In genomic region chr14:75823334-75823733, GRCh38 we compare ENCODE assay signal across 18 cellular contexts.
A peak's percentile ranks its signal among the peaks of the same experiment; 100 is the strongest.
DNase-seq lines count a peak whose midpoint lies in the region; ATAC-seq and TF ChIP-seq lines count a peak whose summit lies in the region.
"Had no signal": no experiment of that assay in that cellular context is flagged by ENCODE, and none has a peak within 500 bp of the region (broad histone marks: within the 10 kb centered on the region; RNA-seq: fewer than 3 reads in every experiment).

No MANE protein-coding gene starts in this region.

- H2AFZ ChIP-seq in smooth muscle cell (ENCODE audit: low read depth): no peak overlapping the region

- intact Hi-C loops in colonic mucosa (cut with DNase I): no loop called here
- intact Hi-C loops in left lung (cut with DNase I): no loop called here

- peak overlapping the region; percentile 83 for H3K27ac Mint-ChIP-seq in HFFc6
- H3K27ac Mint-ChIP-seq: naive B cell; stimulated activated effector memory CD8-positive, alpha-beta T cell treated with anti-CD3 and anti-CD28 coated beads, Interleukin-12 subunit alpha, Interleukin-12 subunit beta, amount 100 ng/mL, for 72 hours had no signal

- H3K4me3 Mint-ChIP-seq in HFFc6: no peak overlapping the region
- H3K4me3 Mint-ChIP-seq: naive B cell; stimulated activated effector memory CD8-positive, alpha-beta T cell treated with anti-CD3 and anti-CD28 coated beads, Interleukin-12 subunit alpha, Interleukin-12 subunit beta, amount 100 ng/mL, for 72 hours had no signal

- H3K79me2 ChIP-seq in smooth muscle cell (ENCODE audit: low read depth): no peaks in the 10 kb centered on the region

- peak overlapping the region; percentile 67 for H3K27ac ChIP-seq in colonic mucosa
- H3K27ac ChIP-seq in left lung: peak overlapping the region; percentile 57 to 89
- peak overlapping the region; percentile 94 for H3K27ac ChIP-seq in smooth muscle cell (ENCODE audit: low read depth)

- H3K4me1 Mint-ChIP-seq in HFFc6 (ENCODE audit: low read depth): peaks cover 60% of the 10 kb centered on the region
- H3K4me1 Mint-ChIP-seq: stimulated activated effector memory CD8-positive, alpha-beta T cell treated with anti-CD3 and anti-CD28 coated beads, Interleukin-12 subunit alpha, Interleukin-12 subunit beta, amount 100 ng/mL, for 72 hours had no signal

- H4K20me1 ChIP-seq in smooth muscle cell (ENCODE audit: low read depth): no peaks in the 10 kb centered on the region

- H3K36me3 Mint-ChIP-seq in HFFc6 (ENCODE audit: low read depth): peaks cover 17% of the 10 kb centered on the region

- 59% methylated on average over 4 of the region's 4 CpGs for WGBS in smooth muscle cell (ENCODE audit: low lambda C conversion rate)

- peak overlapping the region in 1 of 2 donors; percentile 38 for H3K9ac ChIP-seq in colonic mucosa (ENCODE audit: low read depth in 2 of 2, low read length in 2 of 2)
- peak overlapping the region; percentile 56 for H3K9ac ChIP-seq in smooth muscle cell (ENCODE audit: low read depth)

- H3K4me3 ChIP-seq in colonic mucosa: no peak overlapping the region
- H3K4me3 ChIP-seq in left lung: no peak overlapping the region
- no peak overlapping the region for H3K4me3 ChIP-seq in smooth muscle cell

- peaks cover 20% of the 10 kb centered on the region for H3K4me1 ChIP-seq in colonic mucosa
- H3K4me1 ChIP-seq in left lung: peaks cover 39 to 56% of the 10 kb centered on the region in 2 donors
- peaks cover 33% of the 10 kb centered on the region for H3K4me1 ChIP-seq in smooth muscle cell (ENCODE audit: low read depth)

- no peak for DNase-seq in HFFc6
- DNase-seq in colonic mucosa: no peak
- no peak for DNase-seq in left lung
- no peak for DNase-seq in smooth muscle cell (lab: John Stamatoyannopoulos, UW; ENCODE audit: unreplicated experiment)
- DNase-seq in NCI-H510A treated with DMSO at 0.1 percent for 48 hours (lab: John Stamatoyannopoulos, UW): no peak
- no peak for DNase-seq in amniotic stem cell (lab: John Stamatoyannopoulos, UW)
- DNase-seq: activated CD8-positive, alpha-beta memory T cell treated with anti-CD3 and anti-CD28 coated beads for 24 hours; activated effector memory CD4-positive, alpha-beta T cell treated with Interleukin-2 at 50 U/mL for 16 hours; AML-193; effector CD4-positive, alpha-beta T cell; kidney; naive B cell; NCI-H1417 treated with DMSO at 0.1 percent for 48 hours; NCI-H446 treated with DMSO at 0.1 percent for 48 hours; SW 1271 had no signal

- TF ChIP-seq CTCF in HFFc6 (IDR thresholded peaks at IDR 0.05) (no peak), colonic mucosa (IDR thresholded peaks at IDR 0.05) (no peak), left lung (IDR thresholded peaks at IDR 0.05) (no peak), smooth muscle cell (IDR thresholded peaks at IDR 0.05; ENCODE audit: borderline replicate concordance, insufficient read depth, poor library complexity, severe bottlenecking) (no peak)

- H3F3A ChIP-seq in smooth muscle cell (ENCODE audit: low read depth): peaks cover 38% of the 10 kb centered on the region

- no peaks in the 10 kb centered on the region for H3K27me3 ChIP-seq in colonic mucosa
- no peaks in the 10 kb centered on the region for H3K27me3 ChIP-seq in left lung
- no peaks in the 10 kb centered on the region for H3K27me3 ChIP-seq in smooth muscle cell (ENCODE audit: low read depth)

- H3K36me3 ChIP-seq in colonic mucosa (no peaks in the 10 kb centered on the region), left lung (peaks cover 0 to 4% of the 10 kb centered on the region in 2 donors), smooth muscle cell (ENCODE audit: low read depth) (no peaks in the 10 kb centered on the region)

- H3K9me3 ChIP-seq in colonic mucosa (no peaks in the 10 kb centered on the region), left lung (no peaks in the 10 kb centered on the region), smooth muscle cell (replicated peaks; ENCODE audit: low read depth) (no peaks in the 10 kb centered on the region)

- H3K27me3 Mint-ChIP-seq in HFFc6 (ENCODE audit: insufficient read depth): peaks cover 3% of the 10 kb centered on the region
- H3K27me3 Mint-ChIP-seq: naive B cell had no signal

- H3K9me3 Mint-ChIP-seq in HFFc6: no peaks in the 10 kb centered on the region
- H3K9me3 Mint-ChIP-seq: naive B cell; stimulated activated effector memory CD8-positive, alpha-beta T cell treated with anti-CD3 and anti-CD28 coated beads, Interleukin-12 subunit alpha, Interleukin-12 subunit beta, amount 100 ng/mL, for 72 hours had no signal

- peak overlapping the region; percentile 60 for H3K4me2 ChIP-seq in smooth muscle cell

- ATAC-seq in left lung (no peak), GM18858 (IDR thresholded peaks at IDR 0.05; ENCODE audit: unreplicated experiment) (no peak), GM19452 (IDR thresholded peaks at IDR 0.05; ENCODE audit: unreplicated experiment) (no peak)
- ATAC-seq: stimulated activated effector memory CD8-positive, alpha-beta T cell treated with anti-CD3 and anti-CD28 coated beads, Interleukin-12 subunit alpha, Interleukin-12 subunit beta, amount 100 ng/mL, for 72 hours had no signal
